Comparison of ENCODE assay signal across 8 cellular contexts in the genomic region with DNA sequence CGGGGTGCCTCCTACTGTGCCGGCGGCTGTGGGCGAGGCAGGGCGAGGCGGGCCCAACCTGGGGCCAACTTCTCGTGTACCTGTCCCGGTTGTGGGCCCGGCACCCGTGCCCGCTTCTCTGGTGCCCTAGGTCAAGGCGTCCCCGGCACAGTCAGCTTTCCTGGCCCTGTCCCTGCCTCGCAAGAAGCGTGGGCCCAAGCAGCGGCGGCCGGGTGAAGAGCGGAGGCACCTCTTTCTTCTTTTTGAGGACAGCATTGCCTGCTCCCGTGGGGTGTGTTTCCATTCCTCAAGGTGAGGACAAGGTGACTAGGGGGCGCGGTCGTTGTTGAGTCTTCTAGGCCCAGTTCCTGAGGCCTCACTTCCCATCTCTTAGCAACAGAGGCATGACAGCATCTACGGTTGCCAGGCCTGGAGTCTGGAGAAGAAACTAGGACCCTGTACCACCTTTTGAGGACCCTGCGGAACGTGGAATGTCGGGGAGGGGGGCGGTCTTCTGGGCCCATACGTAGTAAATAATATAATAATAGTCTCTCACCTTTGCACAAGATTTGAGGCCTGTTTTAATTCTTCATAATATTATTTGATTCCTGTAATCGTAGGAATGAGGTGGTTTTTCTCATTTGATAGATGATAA. TPM values are rescaled to one million over a fixed set of nuclear protein-coding genes. Genes with fewer than 3 reads are reported as not detected.
DNase-seq lines count a peak whose midpoint lies in the region; ATAC-seq and TF ChIP-seq lines count a peak whose summit lies in the region.

No MANE protein-coding gene starts in this region.

- no peak overlapping the region for H2AFZ ChIP-seq in OCI-LY1 (ENCODE audit: low read length)

- DNase-seq in GM03348 (ENCODE audit: low spot score): peak; percentile 14
- DNase-seq in H7: peak; percentile 74
- DNase-seq in colonic mucosa: peak; percentile 82
- DNase-seq in upper lobe of right lung: no peak
- DNase-seq in hepatic stellate cell (ENCODE audit: low spot score): no peak
- DNase-seq in activated CD8-positive, alpha-beta memory T cell treated with anti-CD3 and anti-CD28 coated beads, Interleukin-2, amount 50 U/mL, for 48 hours: no peak

- H3K9me2 ChIP-seq in OCI-LY1 (ENCODE audit: low read depth, low read length): no peaks in the 10 kb centered on the region

- H3K36me3 ChIP-seq in H7 (replicated peaks; ENCODE audit: control insufficient read depth, insufficient read depth, low read length) (peaks cover 28% of the 10 kb centered on the region), OCI-LY1 (ENCODE audit: insufficient read depth, low read length) (peaks cover 48% of the 10 kb centered on the region), colonic mucosa (peaks cover 12% of the 10 kb centered on the region), mesodermal cell (ENCODE audit: control insufficient read depth, insufficient read depth, low read length) (peaks cover 35% of the 10 kb centered on the region), upper lobe of right lung (peaks cover 33% of the 10 kb centered on the region)

- peaks cover 61% of the 10 kb centered on the region for H3K79me2 ChIP-seq in OCI-LY1 (ENCODE audit: insufficient read depth, low read length)

- no peaks in the 10 kb centered on the region for H3K9me3 ChIP-seq in OCI-LY1 (ENCODE audit: low read length)
- no peaks in the 10 kb centered on the region for H3K9me3 ChIP-seq in colonic mucosa
- no peaks in the 10 kb centered on the region for H3K9me3 ChIP-seq in mesodermal cell (ENCODE audit: control insufficient read depth, low read length)
- no peaks in the 10 kb centered on the region for H3K9me3 ChIP-seq in upper lobe of right lung

- H3K4me3 ChIP-seq in H7 (ENCODE audit: insufficient read depth, low read depth, low read length) (peak overlapping the region; percentile 91), OCI-LY1 (ENCODE audit: low read depth, low read length, poor library complexity, severe bottlenecking) (peak overlapping the region; percentile 88), colonic mucosa (peak overlapping the region; percentile 80), mesodermal cell (ENCODE audit: extremely low read depth, insufficient read depth, low read length, poor library complexity, severe bottlenecking) (peak overlapping the region; percentile 83), upper lobe of right lung (peak overlapping the region; percentile 99)

- 0% methylated on average over 19 to 23 of the region's 30 CpGs for WGBS in mesodermal cell (ENCODE audit: insufficient coverage in 2 of 2), 2 experiments

- H4K20me1 ChIP-seq in OCI-LY1 (ENCODE audit: insufficient read depth, low read length): no peaks in the 10 kb centered on the region

- peak; percentile 44 for ATAC-seq in upper lobe of right lung

- H3K9ac ChIP-seq in OCI-LY1 (ENCODE audit: low read length) (peak overlapping the region; percentile 92), colonic mucosa (ENCODE audit: low read depth in 2 of 2, low read length in 2 of 2) (peak overlapping the region; percentile 89 to 94)

- H3K27me3 ChIP-seq in H7 (ENCODE audit: control insufficient read depth, insufficient read depth, low read length): no peaks in the 10 kb centered on the region
- no peaks in the 10 kb centered on the region for H3K27me3 ChIP-seq in OCI-LY1 (ENCODE audit: insufficient read depth, low read length)
- no peaks in the 10 kb centered on the region for H3K27me3 ChIP-seq in colonic mucosa
- H3K27me3 ChIP-seq in upper lobe of right lung: no peaks in the 10 kb centered on the region

- H3K4me1 ChIP-seq in OCI-LY1 (ENCODE audit: insufficient read depth, low read length, severe bottlenecking) (peaks cover 58% of the 10 kb centered on the region), colonic mucosa (peaks cover 8% of the 10 kb centered on the region), mesodermal cell (ENCODE audit: control insufficient read depth, insufficient read depth, low read length, poor library complexity, severe bottlenecking) (peaks cover 4% of the 10 kb centered on the region), upper lobe of right lung (peaks cover 18% of the 10 kb centered on the region)

- H3K27ac ChIP-seq in OCI-LY1 (ENCODE audit: low read depth, low read length, poor library complexity, severe bottlenecking): peak overlapping the region; percentile 86
- H3K27ac ChIP-seq in colonic mucosa: peak overlapping the region; percentile 78
- peak overlapping the region; percentile 98 for H3K27ac ChIP-seq in mesodermal cell (ENCODE audit: low read depth, low read length, severe bottlenecking)
- peak overlapping the region; percentile 99 for H3K27ac ChIP-seq in upper lobe of right lung

- intact Hi-C loops in colonic mucosa (cut with DNase I): no loop called here
- intact Hi-C loops in upper lobe of right lung (cut with DNase I): no loop called here

- TF ChIP-seq CTCF in OCI-LY1 (IDR thresholded peaks at IDR 0.05; ENCODE audit: low read length): peak; percentile 7; the same call in 1 of the 2 replicates
- TF ChIP-seq CTCF in colonic mucosa (IDR thresholded peaks at IDR 0.05): no peak
- TF ChIP-seq CTCF in upper lobe of right lung (IDR thresholded peaks at IDR 0.05): no peak

- H3F3A ChIP-seq in OCI-LY1 (ENCODE audit: insufficient read depth, low read length): no peaks in the 10 kb centered on the region

- H3K4me2 ChIP-seq in OCI-LY1 (ENCODE audit: low read length): peak overlapping the region; percentile 89

RNA-seq across cellular contexts. Expression of a gene that starts 0.4 kb away (rescaled TPM):
- 101 and 103 TPM in 2 replicates for total RNA-seq in H7 (2014; rRNA removed; shearing (Covaris generic))
- 100 to 1,000 TPM; 254 to 268 TPM for total RNA-seq in colonic mucosa
- polyA plus RNA-seq in mesodermal cell (2013, experiment 1 of 2): 65.1 TPM
- polyA plus RNA-seq in mesodermal cell (2013, experiment 2 of 2): 64.4 TPM
- 84.1 TPM for total RNA-seq in upper lobe of right lung

RNA-seq across cellular contexts. Expression of a gene that starts 0.8 kb away (rescaled TPM):
- 111 and 115 TPM in 2 replicates for total RNA-seq in H7 (2014; rRNA removed; shearing (Covaris generic))
- total RNA-seq in colonic mucosa (10 to 100 TPM; 39.5 to 55.0 TPM), upper lobe of right lung (32.9 TPM)
- polyA plus RNA-seq in mesodermal cell (2013, experiment 1 of 2): 55.4 TPM
- 54.3 TPM for polyA plus RNA-seq in mesodermal cell (2013, experiment 2 of 2)

RNA-seq across cellular contexts. Expression of a gene that starts 22.7 kb away (rescaled TPM):
- total RNA-seq in H7 (2014; rRNA removed; shearing (Covaris generic)): 31.7 and 33.1 TPM in 2 replicates
- total RNA-seq in colonic mucosa (10 to 100 TPM; 63.2 to 66.1 TPM), upper lobe of right lung (47.7 TPM)
- 30.3 TPM for polyA plus RNA-seq in mesodermal cell (2013, experiment 1 of 2)
- polyA plus RNA-seq in mesodermal cell (2013, experiment 2 of 2): 27.0 TPM

Comparison
In these comparisons a context has a peak if more than half of its experiments do, and no peak if none do; other contexts are left out.
1. DNase-seq: peak in GM03348 (single experiment), H7 (single experiment) and colonic mucosa (single experiment); none in upper lobe of right lung (single experiment), hepatic stellate cell (single experiment) and activated CD8-positive, alpha-beta memory T cell treated with anti-CD3 and anti-CD28 coated beads, Interleukin-2, amount 50 U/mL, for 48 hours (single experiment).
2. Peak in every context shown above with its lines, with median percentiles within 50 percentile points of each other: H3K4me3 ChIP-seq and H3K27ac ChIP-seq.